In the genomic region with DNA sequence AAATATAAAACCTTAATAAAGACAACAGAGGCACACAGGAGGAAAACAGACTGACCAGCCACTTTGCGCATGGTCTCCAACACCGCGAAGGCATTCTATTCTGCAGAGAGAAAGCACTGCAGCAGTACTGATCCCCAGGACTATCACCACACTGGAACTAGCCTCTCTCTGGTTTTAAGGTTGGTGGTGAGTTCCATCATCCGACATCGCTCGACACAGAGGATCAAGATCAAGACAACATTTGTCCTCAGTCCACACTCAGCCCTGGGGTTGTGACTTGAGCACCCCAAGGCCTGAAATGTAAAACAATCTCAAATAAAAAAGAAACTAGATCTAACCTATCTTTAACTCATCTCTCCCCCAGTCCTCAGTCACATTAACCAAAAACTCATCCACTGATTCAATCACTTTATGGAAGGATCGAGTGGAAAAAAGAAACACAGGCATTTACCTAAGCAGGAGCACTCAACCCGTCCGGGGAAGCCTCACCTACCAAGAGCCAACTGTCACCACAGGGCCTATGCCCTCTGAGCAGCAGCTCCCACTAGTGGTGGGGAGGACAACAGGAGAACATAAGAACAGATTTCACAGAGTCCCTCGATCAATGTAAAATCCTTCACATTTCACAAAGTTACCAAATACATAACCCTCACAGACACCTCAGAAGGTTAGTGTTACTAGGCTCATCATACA, we compare ENCODE assay signal across 12 cellular contexts. TPM values are rescaled to one million over a fixed set of nuclear protein-coding genes. Genes with fewer than 3 reads are reported as not detected.
DNase-seq lines count a peak whose midpoint lies in the region; ATAC-seq and TF ChIP-seq lines count a peak whose summit lies in the region.
"Had no signal": no experiment of that assay in that cellular context is flagged by ENCODE, and none has a peak within 500 bp of the region (broad histone marks: within the 10 kb centered on the region; RNA-seq: fewer than 3 reads in every experiment).

No MANE protein-coding gene starts in this region.

- H3K9me3 ChIP-seq in Caco-2, result no peaks in the 10 kb centered on the region; the same call in 1 of the 2 replicates
- no peaks in the 10 kb centered on the region for H3K9me3 ChIP-seq in iPS-15b (ENCODE audit: control insufficient read depth, insufficient read depth, low read length)
- no peaks in the 10 kb centered on the region for H3K9me3 ChIP-seq in suprapubic skin
- H3K9me3 ChIP-seq: left lung had no signal

- POLR2A ChIA-PET in Caco-2 (lab: Charles Lee), result no interaction called here

- H3K27ac ChIP-seq in suprapubic skin, result no peak overlapping the region
- H3K27ac ChIP-seq: left lung had no signal

- H3K36me3 Mint-ChIP-seq in Caco-2 (ENCODE audit: insufficient read depth, unreplicated experiment), result peaks cover 4% of the 10 kb centered on the region
- H3K36me3 Mint-ChIP-seq: T-cell had no signal

- TF ChIP-seq CTCF in Caco-2 (IDR thresholded peaks at IDR 0.05; ENCODE audit: insufficient read depth in 1 of 2, low read depth in 1 of 2, low read length in 1 of 2, severe bottlenecking in 1 of 2, unreplicated experiment in 1 of 2) (peak; percentile 51 to 64), suprapubic skin (IDR thresholded peaks at IDR 0.05) (no peak)

- CTCF ChIA-PET in Caco-2 (lab: Charles Lee), result no interaction called here

- H3K9me3 Mint-ChIP-seq in Caco-2 (ENCODE audit: unreplicated experiment), result no peaks in the 10 kb centered on the region
- H3K9me3 Mint-ChIP-seq: stimulated activated naive CD8-positive, alpha-beta T cell treated with anti-CD3 and anti-CD28 coated beads, Interleukin-15, amount 100 ng/mL, for 72 hours; T-cell had no signal

- no peaks in the 10 kb centered on the region for H3K36me3 ChIP-seq in Caco-2 (ENCODE audit: control insufficient read depth, insufficient read depth, low read length)
- no peaks in the 10 kb centered on the region for H3K36me3 ChIP-seq in iPS-15b (ENCODE audit: control insufficient read depth, insufficient read depth, low read length)
- H3K36me3 ChIP-seq in suprapubic skin, result no peaks in the 10 kb centered on the region
- H3K36me3 ChIP-seq: left lung had no signal

- no peak overlapping the region for H3K4me3 Mint-ChIP-seq in Caco-2 (ENCODE audit: unreplicated experiment)
- H3K4me3 Mint-ChIP-seq: stimulated activated naive CD8-positive, alpha-beta T cell treated with anti-CD3 and anti-CD28 coated beads, Interleukin-15, amount 100 ng/mL, for 72 hours; T-cell had no signal

- ATAC-seq in GM19468 (IDR thresholded peaks at IDR 0.05; ENCODE audit: extremely low read depth, unreplicated experiment) (peak; percentile 63), HG02610 (IDR thresholded peaks at IDR 0.05; ENCODE audit: unreplicated experiment) (no peak), sciatic nerve (no peak)
- ATAC-seq: left lung; stimulated activated naive CD8-positive, alpha-beta T cell treated with anti-CD3 and anti-CD28 coated beads, Interleukin-15, amount 100 ng/mL, for 72 hours; T-cell had no signal

- DNase-seq in Caco-2 (peak; percentile 63 to 67), OCI-M1 (lab: John Stamatoyannopoulos, UW) (peak; percentile 89), suprapubic skin (ENCODE audit: low spot score in 2 of 2) (no peak), sciatic nerve (ENCODE audit: low spot score) (no peak), NOMO-1 treated with DMSO at 0.1 percent for 48 hours (lab: John Stamatoyannopoulos, UW; ENCODE audit: unreplicated experiment) (no peak)
- DNase-seq: activated effector memory CD4-positive, alpha-beta T cell treated with anti-CD3 and anti-CD28 coated beads, Interleukin-2, amount 50 U/mL, for 16 hours; left lung; stimulated activated naive CD8-positive, alpha-beta T cell treated with anti-CD3 and anti-CD28 coated beads, Interleukin-15, amount 100 ng/mL, for 72 hours had no signal

- no peak overlapping the region for H3K27ac Mint-ChIP-seq in Caco-2 (ENCODE audit: unreplicated experiment)
- H3K27ac Mint-ChIP-seq: stimulated activated naive CD8-positive, alpha-beta T cell treated with anti-CD3 and anti-CD28 coated beads, Interleukin-15, amount 100 ng/mL, for 72 hours; T-cell had no signal

- TF ChIP-seq POLR2A in suprapubic skin (IDR thresholded peaks at IDR 0.05), result no peak

- peaks cover 23% of the 10 kb centered on the region for H3K4me1 ChIP-seq in Caco-2
- H3K4me1 ChIP-seq in iPS-15b (ENCODE audit: control insufficient read depth, insufficient read depth, low read length), result no peaks in the 10 kb centered on the region
- no peaks in the 10 kb centered on the region for H3K4me1 ChIP-seq in suprapubic skin
- H3K4me1 ChIP-seq: left lung had no signal

- intact Hi-C loops in Caco-2 (cut with micrococcal nuclease; ENCODE audit: unreplicated experiment), result loop anchor here (1.0 kb wide), 1 partner anchor 79 kb away; no protein-coding TSS in a partner anchor
- intact Hi-C loops in sciatic nerve (cut with DNase I), result no loop called here

- no peaks in the 10 kb centered on the region for H3K27me3 Mint-ChIP-seq in Caco-2 (ENCODE audit: insufficient read depth, unreplicated experiment)
- H3K27me3 Mint-ChIP-seq: stimulated activated naive CD8-positive, alpha-beta T cell treated with anti-CD3 and anti-CD28 coated beads, Interleukin-15, amount 100 ng/mL, for 72 hours had no signal

- no peak for TF ChIP-seq EP300 in suprapubic skin (IDR thresholded peaks at IDR 0.05)

- BruUV-seq in Caco-2 (replicated peaks; lab: Mats Ljungman, UMichigan), result no TSS peak

- H3K4me3 ChIP-seq in Caco-2 (ENCODE audit: low read depth, low read length) (peak overlapping the region; percentile 23; the same call in 1 of the 2 replicates), iPS-15b (ENCODE audit: low read depth, low read length) (peak overlapping the region; percentile 16), suprapubic skin (no peak overlapping the region)
- H3K4me3 ChIP-seq: left lung had no signal

- H3K27me3 ChIP-seq in Caco-2 (replicated peaks; ENCODE audit: control insufficient read depth, insufficient read depth, low read length) (no peaks in the 10 kb centered on the region), iPS-15b (ENCODE audit: control insufficient read depth, insufficient read depth, low read length) (no peaks in the 10 kb centered on the region), suprapubic skin (no peaks in the 10 kb centered on the region)
- H3K27me3 ChIP-seq: left lung had no signal

- no peak overlapping the region for H3K9ac ChIP-seq in iPS-15b (ENCODE audit: low read depth, low read length)

- peaks cover 7% of the 10 kb centered on the region for H3K4me1 Mint-ChIP-seq in Caco-2 (ENCODE audit: low read depth, unreplicated experiment)
- H3K4me1 Mint-ChIP-seq: stimulated activated naive CD8-positive, alpha-beta T cell treated with anti-CD3 and anti-CD28 coated beads, Interleukin-15, amount 100 ng/mL, for 72 hours; T-cell had no signal

- 96% methylated on average over 10 of the region's 10 CpGs for WGBS in suprapubic skin

RNA-seq across cellular contexts. Expression of gene STXBP6, which starts 17.7 kb away (rescaled TPM):
- total RNA-seq in Caco-2 (2022) (32.2 and 35.7 TPM in 2 replicates), suprapubic skin (10 to 100 TPM; 34.9 to 62.1 (median 45.5) TPM), sciatic nerve (18.1 TPM)

Comparison
In these comparisons a context has a peak if more than half of its experiments do, and no peak if none do; other contexts are left out.
1. DNase-seq: peak in Caco-2 (2 of 2) and OCI-M1 (single experiment); none in suprapubic skin (0 of 2), sciatic nerve (single experiment) and NOMO-1 treated with DMSO at 0.1 percent for 48 hours (single experiment).
2. CTCF ChIP-seq: peak in Caco-2 (2 of 2); none in suprapubic skin (0 of 2).